17 cellular contexts compared by ENCODE assay signal in the genomic region with DNA sequence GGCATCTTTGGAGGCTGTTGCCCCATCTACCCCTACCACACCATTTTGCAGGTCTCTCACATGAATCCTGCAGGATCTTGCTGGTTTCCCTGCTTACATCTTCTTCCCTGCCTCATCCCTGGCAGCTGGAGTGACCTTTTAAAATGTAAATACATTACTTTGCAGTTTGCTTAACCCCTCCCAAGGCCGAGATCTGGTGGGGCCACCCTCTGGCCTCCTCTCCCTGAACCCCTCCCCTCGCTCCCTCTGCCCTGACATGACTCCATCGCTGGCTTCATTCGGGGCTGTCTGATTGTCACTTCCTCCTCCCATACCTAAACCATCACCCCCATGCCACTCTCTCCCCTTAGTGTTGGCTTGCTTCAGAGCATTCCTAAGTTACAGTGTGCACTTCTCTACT.
"Had no signal": no experiment of that assay in that cellular context is flagged by ENCODE, and none has a peak within 500 bp of the region (broad histone marks: within the 10 kb centered on the region; RNA-seq: fewer than 3 reads in every experiment).

No MANE protein-coding gene starts in this region.

- H3K9me3 ChIP-seq: ascending aorta, breast epithelium, lower lobe of right lung, tibial nerve had no signal

- H3K4me3 Mint-ChIP-seq: activated CD4-positive, alpha-beta T cell treated with anti-CD3 and anti-CD28 coated beads, Interleukin-2, amount 10 ng/mL, durations not matched to agents 7 days and 5 days; activated T-cell treated with anti-CD3 and anti-CD28 coated beads, Interleukin-2, amount 50 U/mL, for 4 hours; stimulated activated naive CD8-positive, alpha-beta T cell treated with anti-CD3 and anti-CD28 coated beads, Interleukin-15, Interleukin-2, amounts not matched to agents 100 ng/mL and 50 ng/mL, for 24 hours had no signal

- H3K9me3 Mint-ChIP-seq: activated CD4-positive, alpha-beta T cell treated with anti-CD3 and anti-CD28 coated beads, Interleukin-2, amount 10 ng/mL, durations not matched to agents 7 days and 5 days; activated T-cell treated with anti-CD3 and anti-CD28 coated beads, Interleukin-2, amount 50 U/mL, for 4 hours; stimulated activated naive CD8-positive, alpha-beta T cell treated with anti-CD3 and anti-CD28 coated beads, Interleukin-15, Interleukin-2, amounts not matched to agents 100 ng/mL and 50 ng/mL, for 24 hours had no signal

- H3K36me3 ChIP-seq: ascending aorta, breast epithelium, lower lobe of right lung, tibial nerve had no signal

- ATAC-seq: activated T-cell treated with anti-CD3 and anti-CD28 coated beads, Interleukin-2, amount 50 U/mL, for 4 hours; left cardiac atrium; lower lobe of right lung had no signal

- H3K27ac Mint-ChIP-seq: activated CD4-positive, alpha-beta T cell treated with anti-CD3 and anti-CD28 coated beads, Interleukin-2, amount 10 ng/mL, durations not matched to agents 7 days and 5 days; stimulated activated naive CD8-positive, alpha-beta T cell treated with anti-CD3 and anti-CD28 coated beads, Interleukin-15, Interleukin-2, amounts not matched to agents 100 ng/mL and 50 ng/mL, for 24 hours had no signal

- H3K4me1 Mint-ChIP-seq: activated CD4-positive, alpha-beta T cell treated with anti-CD3 and anti-CD28 coated beads, Interleukin-2, amount 10 ng/mL, durations not matched to agents 7 days and 5 days had no signal

- H3K27me3 ChIP-seq: ascending aorta, breast epithelium had no signal

- H3K27ac ChIP-seq: ascending aorta, breast epithelium, lower lobe of right lung, tibial nerve had no signal

- H3K4me1 ChIP-seq: breast epithelium, tibial nerve had no signal

- H3K4me3 ChIP-seq: ascending aorta, breast epithelium, lower lobe of right lung, tibial nerve had no signal

- DNase-seq: activated CD4-positive, alpha-beta T cell treated with anti-CD3 and anti-CD28 coated beads, Interleukin-2, amount 10 ng/mL, durations not matched to agents 7 days and 5 days; activated CD8-positive, alpha-beta memory T cell treated with anti-CD3 and anti-CD28 coated beads, Interleukin-2, amount 50 U/mL, for 4 hours; activated naive CD4-positive, alpha-beta T cell treated with anti-CD3 and anti-CD28 coated beads, Interleukin-2, amount 50 U/mL, for 16 hours; activated T-cell treated with anti-CD3 and anti-CD28 coated beads, Interleukin-2, amount 50 U/mL, for 4 hours; cerebellar nuclear complex; cortex of kidney; left cardiac atrium; lower lobe of right lung; retina; stimulated activated CD4-positive, alpha-beta T cell treated with anti-CD3 and anti-CD28 coated beads, Interleukin-12 subunit alpha, Interleukin-12 subunit beta, amount 100 ng/mL, for 4 hours; stimulated activated CD4-positive, alpha-beta T cell treated with anti-CD3 and anti-CD28 coated beads, Interleukin-1b, Interleukin-23, amount 100 ng/mL, for 48 hours; T-helper 1 cell; T-helper 9 cell had no signal
